16 cellular contexts compared by ENCODE assay signal in genomic region chr1:94736549-94736948, GRCh38.
DNase-seq lines count a peak whose midpoint lies in the region; ATAC-seq and TF ChIP-seq lines count a peak whose summit lies in the region.
"Had no signal": no experiment of that assay in that cellular context is flagged by ENCODE, and none has a peak within 500 bp of the region (broad histone marks: within the 10 kb centered on the region; RNA-seq: fewer than 3 reads in every experiment).

No MANE protein-coding gene starts in this region.

- H2AK5ac ChIP-seq in mesenchymal stem cell (ENCODE audit: low read length, severe bottlenecking) = no peak overlapping the region

- no peak overlapping the region for H3K27ac ChIP-seq in BLaER1
- peak overlapping the region; percentile 54 for H3K27ac ChIP-seq in RWPE2 (ENCODE audit: poor library complexity, severe bottlenecking)
- no peak overlapping the region for H3K27ac ChIP-seq in mesenchymal stem cell (ENCODE audit: low read length, poor library complexity, severe bottlenecking)
- H3K27ac ChIP-seq in sigmoid colon = no peak overlapping the region
- no peak overlapping the region for H3K27ac ChIP-seq in left lung
- H3K27ac ChIP-seq: C4-2B had no signal

- H4K8ac ChIP-seq in mesenchymal stem cell (ENCODE audit: low read length) = peak overlapping the region; percentile 77

- peaks cover 5% of the 10 kb centered on the region for H3K9me3 Mint-ChIP-seq in type B pancreatic cell
- H3K9me3 Mint-ChIP-seq in activated naive CD8-positive, alpha-beta T cell treated with anti-CD3 and anti-CD28 coated beads for 36 hours = no peaks in the 10 kb centered on the region
- H3K9me3 Mint-ChIP-seq: H9 had no signal

- TF ChIP-seq CTCF in RWPE2 (IDR thresholded peaks at IDR 0.05; ENCODE audit: poor library complexity, severe bottlenecking) (no peak), type B pancreatic cell (conservative IDR thresholded peaks at IDR 0.05) (no peak), sigmoid colon (IDR thresholded peaks at IDR 0.05) (no peak), left lung (IDR thresholded peaks at IDR 0.05) (no peak)

- no peaks in the 10 kb centered on the region for H3K27me3 Mint-ChIP-seq in type B pancreatic cell
- peaks cover 49% of the 10 kb centered on the region for H3K27me3 Mint-ChIP-seq in activated naive CD8-positive, alpha-beta T cell treated with anti-CD3 and anti-CD28 coated beads for 36 hours

- peak overlapping the region; percentile 50 to 84 for H3K18ac ChIP-seq in mesenchymal stem cell (ENCODE audit: low read depth in 1 of 2, low read length in 2 of 2)

- H4K91ac ChIP-seq in mesenchymal stem cell (ENCODE audit: low read length) = peak overlapping the region; percentile 70

- H3K79me1 ChIP-seq in mesenchymal stem cell (replicated peaks; ENCODE audit: low read length, poor library complexity, severe bottlenecking) = no peaks in the 10 kb centered on the region

- no CpG with 5 or more reads among the region's 1 CpG for WGBS in mesenchymal stem cell
- WGBS in sigmoid colon, 2 donors = 78 to 85% methylated on average over 1 of the region's 1 CpG

- peak overlapping the region; percentile 92 to 99 for H2BK12ac ChIP-seq in mesenchymal stem cell (ENCODE audit: low read length in 2 of 2)

- H3K27me3 ChIP-seq in BLaER1 (no peaks in the 10 kb centered on the region), RWPE2 (ENCODE audit: insufficient read depth, poor library complexity, severe bottlenecking) (no peaks in the 10 kb centered on the region), mesenchymal stem cell (ENCODE audit: control insufficient read depth in 1 of 2, insufficient read depth in 1 of 2, low read length in 2 of 2) (peaks cover 0 to 3% of the 10 kb centered on the region in 2 experiments), sigmoid colon (no peaks in the 10 kb centered on the region), left lung (no peaks in the 10 kb centered on the region)

- peaks cover 28% of the 10 kb centered on the region for H3K4me1 ChIP-seq in BLaER1
- peaks cover 35% of the 10 kb centered on the region for H3K4me1 ChIP-seq in RWPE2 (ENCODE audit: insufficient read depth, poor library complexity, severe bottlenecking)
- H3K4me1 ChIP-seq in mesenchymal stem cell (ENCODE audit: control insufficient read depth, insufficient read depth, low read depth, low read length) = peaks cover 5% of the 10 kb centered on the region
- peaks cover 0 to 19% (median 15%) of the 10 kb centered on the region in 4 donors for H3K4me1 ChIP-seq in sigmoid colon
- H3K4me1 ChIP-seq in left lung = peaks cover 19 to 34% of the 10 kb centered on the region in 2 donors

- peak overlapping the region; percentile 57 to 85 for H3K4ac ChIP-seq in mesenchymal stem cell (ENCODE audit: low read depth in 1 of 2, low read length in 2 of 2)

- H2BK120ac ChIP-seq in mesenchymal stem cell (ENCODE audit: low read depth, low read length) = peak overlapping the region; percentile 65

- H2AFZ ChIP-seq in mesenchymal stem cell (ENCODE audit: low read depth, low read length) = no peak overlapping the region

- H3K9ac ChIP-seq in BLaER1 (no peak overlapping the region), mesenchymal stem cell (ENCODE audit: low read length) (no peak overlapping the region)

- peaks cover 4% of the 10 kb centered on the region for H3K36me3 Mint-ChIP-seq in type B pancreatic cell
- no peaks in the 10 kb centered on the region for H3K36me3 Mint-ChIP-seq in activated naive CD8-positive, alpha-beta T cell treated with anti-CD3 and anti-CD28 coated beads for 36 hours
- H3K36me3 Mint-ChIP-seq: CD4-positive, alpha-beta memory T cell had no signal

- peak overlapping the region; percentile 0 for H3K27ac Mint-ChIP-seq in type B pancreatic cell
- no peak overlapping the region for H3K27ac Mint-ChIP-seq in activated naive CD8-positive, alpha-beta T cell treated with anti-CD3 and anti-CD28 coated beads for 36 hours

- H3K4me2 ChIP-seq in BLaER1 = peak overlapping the region; percentile 54; the same call in 1 of the 2 replicates
- H3K4me2 ChIP-seq in mesenchymal stem cell (ENCODE audit: low read length, poor library complexity, severe bottlenecking) = no peak overlapping the region

- no peak overlapping the region for H3K14ac ChIP-seq in mesenchymal stem cell (ENCODE audit: low read length in 2 of 2)

- peaks cover 33% of the 10 kb centered on the region for H3K4me1 Mint-ChIP-seq in type B pancreatic cell (ENCODE audit: unreplicated experiment)
- peaks cover 6% of the 10 kb centered on the region for H3K4me1 Mint-ChIP-seq in activated naive CD8-positive, alpha-beta T cell treated with anti-CD3 and anti-CD28 coated beads for 36 hours

- TF ChIP-seq POLR2A in sigmoid colon (IDR thresholded peaks at IDR 0.05) = no peak

- no peak overlapping the region for H3K23ac ChIP-seq in mesenchymal stem cell (ENCODE audit: low read length in 2 of 2)

- TF ChIP-seq EP300 in sigmoid colon (IDR thresholded peaks at IDR 0.05) = no peak

- intact Hi-C loops in sigmoid colon (cut with DNase I) = no loop called here
- intact Hi-C loops in left lung (cut with DNase I) = no loop called here

- no peak overlapping the region for H2BK15ac ChIP-seq in mesenchymal stem cell (ENCODE audit: low read depth, poor library complexity, severe bottlenecking)

- H2BK5ac ChIP-seq in mesenchymal stem cell (ENCODE audit: low read depth, low read length, poor library complexity, severe bottlenecking) = no peak overlapping the region

- H3K9me3 ChIP-seq in BLaER1 (no peaks in the 10 kb centered on the region), RWPE2 (ENCODE audit: severe bottlenecking) (no peaks in the 10 kb centered on the region), mesenchymal stem cell (ENCODE audit: control insufficient read depth, low read length) (no peaks in the 10 kb centered on the region), sigmoid colon (no peaks in the 10 kb centered on the region), left lung (no peaks in the 10 kb centered on the region)

- H3K4me3 Mint-ChIP-seq in type B pancreatic cell = no peak overlapping the region
- H3K4me3 Mint-ChIP-seq in activated naive CD8-positive, alpha-beta T cell treated with anti-CD3 and anti-CD28 coated beads for 36 hours = no peak overlapping the region
- H3K4me3 Mint-ChIP-seq: CD4-positive, alpha-beta memory T cell; H9 had no signal

- H4K20me1 ChIP-seq in BLaER1 = no peaks in the 10 kb centered on the region

- DNase-seq in RWPE2 (ENCODE audit: low spot score) (no peak), mesenchymal stem cell (no peak), type B pancreatic cell (ENCODE audit: extremely low spot score, unreplicated experiment) (no peak), sigmoid colon (no peak), left lung (no peak)
- no peak for DNase-seq in activated naive CD8-positive, alpha-beta T cell treated with anti-CD3 and anti-CD28 coated beads for 36 hours
- DNase-seq: ACHN; CD4-positive, alpha-beta memory T cell; COR-L47; DMS153; DND-41; GDM1; GOT3; H9 had no signal

- H3K36me3 ChIP-seq in BLaER1 (no peaks in the 10 kb centered on the region), RWPE2 (ENCODE audit: low read depth) (no peaks in the 10 kb centered on the region), mesenchymal stem cell (ENCODE audit: control insufficient read depth in 1 of 2, insufficient read depth in 2 of 2, low read depth in 1 of 2, low read length in 2 of 2) (peaks cover 0 to 3% of the 10 kb centered on the region in 2 experiments), sigmoid colon (no peaks in the 10 kb centered on the region), left lung (no peaks in the 10 kb centered on the region)

- ATAC-seq in RWPE2 (ENCODE audit: low read depth) (no peak), left lung (no peak)

- H3K4me3 ChIP-seq in BLaER1 (no peak overlapping the region), RWPE2 (ENCODE audit: severe bottlenecking) (no peak overlapping the region), mesenchymal stem cell (ENCODE audit: insufficient read depth in 1 of 2, low read depth in 1 of 2, low read length in 2 of 2) (no peak overlapping the region), sigmoid colon (no peak overlapping the region), left lung (no peak overlapping the region)
